In genomic region chr3:119161240-119161639, GRCh38 we compare ENCODE assay signal across 28 cellular contexts. TPM values are rescaled to one million over a fixed set of nuclear protein-coding genes. Genes with fewer than 3 reads are reported as not detected.
"Had no signal": no experiment of that assay in that cellular context is flagged by ENCODE, and none has a peak within 500 bp of the region (broad histone marks: within the 10 kb centered on the region; RNA-seq: fewer than 3 reads in every experiment).

No MANE protein-coding gene starts in this region.

- H3K9me3 ChIP-seq: thyroid gland, uterus had no signal

- H3K27ac ChIP-seq: heart left ventricle, ovary, thyroid gland, uterus, VCaP had no signal

- DNase-seq: activated CD4-positive, alpha-beta T cell treated with anti-CD3 and anti-CD28 coated beads, Interleukin-2, amount 50 U/mL, for 1 hour; activated CD4-positive, CD25-positive, alpha-beta regulatory T cell treated with anti-CD3 and anti-CD28 coated beads, Interleukin-2, amount 50 U/mL, for 72 hours; activated gamma-delta T cell treated with Interleukin-2 at 50 U/mL for 16 hours; activated T-cell treated with anti-CD3 and anti-CD28 coated beads, Interleukin-2, amount 50 U/mL, for 1 hour; aorta; caudate nucleus; dermis blood vessel endothelial cell; effector memory CD8-positive, alpha-beta T cell; heart left ventricle; midbrain; ovary; right cardiac atrium; stimulated activated CD4-positive, alpha-beta T cell treated with anti-CD3 and anti-CD28 coated beads, Interleukin-12 subunit alpha, Interleukin-12 subunit beta, amount 100 ng/mL, for 4 hours; stimulated activated CD4-positive, alpha-beta T cell treated with anti-CD3 and anti-CD28 coated beads, Interleukin-4, amount 100 ng/mL, for 4 hours; stimulated activated naive CD8-positive, alpha-beta T cell treated with anti-CD3 and anti-CD28 coated beads, Interleukin-15, Interleukin-2, amounts not matched to agents 100 U/mL and 50 U/mL, for 24 hours; thyroid gland; uterus had no signal

- H3K27me3 ChIP-seq: heart left ventricle, ovary, thyroid gland, uterus had no signal

- ATAC-seq: activated naive CD4-positive, alpha-beta T cell treated with anti-CD3 and anti-CD28 coated beads, Interleukin-2, amount 50 U/mL, for 72 hours; effector memory CD8-positive, alpha-beta T cell; heart left ventricle; left lobe of liver; natural killer cell treated with Interleukin-12 subunit alpha and Interleukin-12 subunit beta and Interleukin-15 and Interleukin-18, amount 100 ng/mL, for 72 hours; right cardiac atrium; stimulated activated naive CD8-positive, alpha-beta T cell treated with anti-CD3 and anti-CD28 coated beads, Interleukin-15, Interleukin-2, amounts not matched to agents 100 U/mL and 50 U/mL, for 24 hours had no signal

- H3K4me1 ChIP-seq: heart left ventricle, thyroid gland, uterus had no signal

- FAIRE-seq: endothelial cell of umbilical vein, keratinocyte had no signal

- H3K36me3 ChIP-seq: heart left ventricle, ovary, thyroid gland, uterus had no signal

- H3K4me3 ChIP-seq: heart left ventricle, ovary, thyroid gland, uterus had no signal

RNA-seq across cellular contexts. Expression of gene UPK1B, which starts 12.2 kb away (rescaled TPM):
- total RNA-seq: aorta; dermis blood vessel endothelial cell; endothelial cell of umbilical vein; left lobe of liver; lung microvascular endothelial cell; natural killer cell treated with Interleukin-12 subunit alpha and Interleukin-12 subunit beta and Interleukin-15 and Interleukin-18, amount 100 ng/mL, for 72 hours; pulmonary artery endothelial cell; T-helper 2 cell treated with Interferon-gamma antibody and Interleukin-4, amounts not matched to agents 100 ng/mL and 5 ng/mL, for 36 hours; thyroid gland had no signal
- polyA plus RNA-seq: endothelial cell of umbilical vein, heart left ventricle had no signal

RNA-seq across cellular contexts. Expression of gene TEX55, which starts 15.3 kb away (rescaled TPM):
- total RNA-seq: activated naive CD4-positive, alpha-beta T cell treated with anti-CD3 and anti-CD28 coated beads, Interleukin-2, amount 50 U/mL, for 72 hours; aorta; dermis blood vessel endothelial cell; endothelial cell of umbilical vein; fibroblast of villous mesenchyme; heart left ventricle; left lobe of liver; lung microvascular endothelial cell; natural killer cell treated with Interleukin-12 subunit alpha and Interleukin-12 subunit beta and Interleukin-15 and Interleukin-18, amount 100 ng/mL, for 72 hours; ovary; pulmonary artery endothelial cell; right cardiac atrium; T-helper 2 cell treated with Interferon-gamma antibody and Interleukin-4, amounts not matched to agents 100 ng/mL and 5 ng/mL, for 36 hours; uterus had no signal
- polyA plus RNA-seq: adipose tissue, aorta, endothelial cell of umbilical vein, heart left ventricle, keratinocyte, ovary, right cardiac atrium had no signal
